ENCODE assay signal across 17 cellular contexts in genomic region chr6:1735239-1735803, GRCh38.
"Had no signal": no experiment of that assay in that cellular context is flagged by ENCODE, and none has a peak within 500 bp of the region (broad histone marks: within the 10 kb centered on the region; RNA-seq: fewer than 3 reads in every experiment).

No MANE protein-coding gene starts in this region.

- H3K36me3 ChIP-seq: adrenal gland, gastroesophageal sphincter, heart right ventricle, neutrophil, upper lobe of left lung had no signal

- H3K9me3 ChIP-seq: adrenal gland, neutrophil had no signal

- H3K4me3 ChIP-seq: adrenal gland, dorsolateral prefrontal cortex, gastroesophageal sphincter, heart right ventricle, upper lobe of left lung had no signal

- DNase-seq: activated CD4-positive, alpha-beta T cell treated with anti-CD3 and anti-CD28 coated beads for 4 hours; activated CD8-positive, alpha-beta T cell treated with anti-CD3 and anti-CD28 coated beads for 36 hours; activated effector memory CD4-positive, alpha-beta T cell treated with anti-CD3 and anti-CD28 coated beads, Interleukin-2, amount 50 U/mL, for 16 hours; activated T-cell treated with anti-CD3 and anti-CD28 coated beads, Interleukin-2, amount 50 U/mL, for 4 hours; adrenal gland; dorsolateral prefrontal cortex; endodermal cell; erythroblast; heart right ventricle; naive thymus-derived CD8-positive, alpha-beta T cell; retina; stimulated activated CD4-positive, alpha-beta T cell treated with anti-CD3 and anti-CD28 coated beads, Interleukin-15, amount 100 ng/mL, for 24 hours; stimulated activated CD4-positive, alpha-beta T cell treated with anti-CD3 and anti-CD28 coated beads, Interleukin-4, amount 100 ng/mL, for 1 hour; stimulated activated naive CD4-positive, alpha-beta T cell; upper lobe of left lung had no signal

- H3K27ac ChIP-seq: adrenal gland, dorsolateral prefrontal cortex, gastroesophageal sphincter, heart right ventricle, neutrophil, upper lobe of left lung had no signal

- H3K27me3 ChIP-seq: adrenal gland, dorsolateral prefrontal cortex, gastroesophageal sphincter, heart right ventricle, neutrophil, upper lobe of left lung had no signal

- H3K4me1 ChIP-seq: adrenal gland, gastroesophageal sphincter, heart right ventricle, upper lobe of left lung had no signal
